In the genomic region with DNA sequence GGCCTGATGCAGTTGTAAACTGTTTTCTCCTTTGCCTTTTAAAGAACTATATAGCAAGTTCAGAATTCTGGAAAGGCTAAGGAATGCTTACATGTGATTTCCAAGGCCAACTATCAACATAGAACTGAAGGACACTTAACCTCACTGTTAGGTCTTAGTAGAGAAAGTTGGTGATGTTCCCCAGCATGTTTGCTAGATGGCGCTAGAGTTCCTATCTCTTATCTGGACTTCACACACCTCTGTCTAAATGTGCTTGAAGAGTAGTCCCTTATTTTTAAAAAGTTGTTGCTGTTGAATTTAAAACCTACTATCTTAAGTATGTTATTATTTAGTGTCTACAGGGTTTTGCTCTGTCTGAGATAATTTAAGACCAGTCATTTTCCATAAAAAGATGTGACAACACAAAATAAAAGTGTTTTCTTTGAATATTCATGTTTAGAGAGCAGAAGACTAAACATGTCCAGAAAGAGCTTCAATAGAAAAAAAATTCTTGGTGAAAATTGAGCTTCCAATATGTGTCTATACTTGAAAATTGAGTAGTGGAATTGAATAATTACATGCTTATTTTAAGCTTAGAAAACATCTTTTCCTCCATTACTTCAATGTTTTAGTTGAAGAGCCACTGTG, we compare ENCODE assay signal across 8 cellular contexts.
DNase-seq lines count a peak whose midpoint lies in the region; ATAC-seq and TF ChIP-seq lines count a peak whose summit lies in the region.

No MANE protein-coding gene starts in this region.

- intact Hi-C loops in head of caudate nucleus (cut with DNase I): no loop called here

- no peak for ATAC-seq in HG03045 (IDR thresholded peaks at IDR 0.05; ENCODE audit: unreplicated experiment)
- ATAC-seq in GM18519 (IDR thresholded peaks at IDR 0.05; ENCODE audit: low FRiP score, unreplicated experiment): no peak

- no peaks in the 10 kb centered on the region for H3K4me1 Mint-ChIP-seq in HFFc6 (ENCODE audit: low read depth)

- no peaks in the 10 kb centered on the region for H3K36me3 Mint-ChIP-seq in HFFc6 (ENCODE audit: low read depth)

- H3K27me3 Mint-ChIP-seq in HFFc6 (ENCODE audit: insufficient read depth): peaks cover 1% of the 10 kb centered on the region; the same call in 1 of the 2 replicates

- in situ Hi-C loops in G401 (cut with HindIII; ENCODE audit: low sequenced_read_pairs): no loop called here

- H3K9me3 Mint-ChIP-seq in HFFc6: no peaks in the 10 kb centered on the region

- H3K27ac Mint-ChIP-seq in HFFc6: no peak overlapping the region

- peak; percentile 17 for DNase-seq in EL
- no peak for DNase-seq in HFFc6
- DNase-seq in OCI-M1 (lab: John Stamatoyannopoulos, UW): peak; percentile 82
- DNase-seq in iPS DF 4.7 (ENCODE audit: extremely low read depth, low spot score): peak; percentile 25
- DNase-seq in head of caudate nucleus: no peak
- DNase-seq in G401 (ENCODE audit: low spot score): no peak

- H3K4me3 Mint-ChIP-seq in HFFc6: no peak overlapping the region

- peak; percentile 64 for TF ChIP-seq CTCF in HFFc6 (IDR thresholded peaks at IDR 0.05)

Comparison
In these comparisons a context has a peak if more than half of its experiments do, and no peak if none do; other contexts are left out.
1. DNase-seq: peak in EL (single experiment), OCI-M1 (single experiment) and iPS DF 4.7 (single experiment); none in HFFc6 (single experiment), head of caudate nucleus (0 of 42) and G401 (single experiment).